In the genomic region with DNA sequence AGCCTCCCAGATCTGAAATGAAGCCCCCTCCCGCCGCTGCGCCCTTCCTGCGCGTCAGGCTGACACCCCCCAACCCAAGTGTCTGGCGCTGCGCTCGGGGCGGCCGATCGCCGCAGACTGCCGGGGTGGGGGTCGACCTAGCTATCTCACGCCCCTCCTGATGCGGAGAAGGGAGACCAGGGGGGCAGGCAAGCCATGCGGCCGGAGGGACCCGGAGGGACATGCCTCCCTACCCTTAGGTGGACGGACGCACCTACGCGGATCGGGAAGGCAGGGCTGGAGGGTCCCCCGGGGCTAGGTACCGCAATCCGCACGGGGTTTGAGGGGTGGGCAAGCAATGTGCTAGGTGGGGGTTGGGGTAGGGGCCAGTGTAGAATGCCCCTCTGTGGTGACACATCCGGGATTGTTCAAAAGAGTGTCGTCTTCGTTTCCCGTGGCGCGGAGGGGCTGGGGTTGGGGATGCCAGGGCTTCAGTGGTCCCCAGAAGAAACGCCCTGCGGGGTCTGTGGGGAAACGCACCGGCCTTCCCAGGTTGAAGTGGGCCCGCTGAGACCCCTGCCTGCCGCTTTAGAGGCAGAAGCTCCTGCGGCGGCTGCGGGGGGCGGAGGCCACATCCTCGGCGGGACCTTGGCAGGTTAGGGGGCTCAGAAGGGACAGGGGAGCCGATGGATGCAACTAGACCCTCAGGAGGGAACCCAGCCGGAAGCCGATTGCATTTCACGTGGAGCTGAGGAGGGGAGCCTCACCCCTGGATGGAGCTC, we compare ENCODE assay signal across 1 cellular context.
TF ChIP-seq lines count a peak whose summit lies in the region.

No MANE protein-coding gene starts in this region.

TF ChIP-seq in SK-N-SH treated with all-trans-retinoic acid at 6 μM for 48 hours, 23 proteins besides CTCF, POLR2A, EP300 and RAD21 (continued from another document):
- no peak for TF ChIP-seq ZC3H10 (CRISPR knock-in tag; IDR thresholded peaks at IDR 0.05)
- no peak for TF ChIP-seq ZFP3 (CRISPR knock-in tag; IDR thresholded peaks at IDR 0.05)
- TF ChIP-seq ARNTL (CRISPR knock-in tag; IDR thresholded peaks at IDR 0.05; ENCODE audit: borderline replicate concordance, low read depth), result no peak
- TF ChIP-seq ESRRG (CRISPR knock-in tag; IDR thresholded peaks at IDR 0.05), result no peak
- TF ChIP-seq, protein P1, sequence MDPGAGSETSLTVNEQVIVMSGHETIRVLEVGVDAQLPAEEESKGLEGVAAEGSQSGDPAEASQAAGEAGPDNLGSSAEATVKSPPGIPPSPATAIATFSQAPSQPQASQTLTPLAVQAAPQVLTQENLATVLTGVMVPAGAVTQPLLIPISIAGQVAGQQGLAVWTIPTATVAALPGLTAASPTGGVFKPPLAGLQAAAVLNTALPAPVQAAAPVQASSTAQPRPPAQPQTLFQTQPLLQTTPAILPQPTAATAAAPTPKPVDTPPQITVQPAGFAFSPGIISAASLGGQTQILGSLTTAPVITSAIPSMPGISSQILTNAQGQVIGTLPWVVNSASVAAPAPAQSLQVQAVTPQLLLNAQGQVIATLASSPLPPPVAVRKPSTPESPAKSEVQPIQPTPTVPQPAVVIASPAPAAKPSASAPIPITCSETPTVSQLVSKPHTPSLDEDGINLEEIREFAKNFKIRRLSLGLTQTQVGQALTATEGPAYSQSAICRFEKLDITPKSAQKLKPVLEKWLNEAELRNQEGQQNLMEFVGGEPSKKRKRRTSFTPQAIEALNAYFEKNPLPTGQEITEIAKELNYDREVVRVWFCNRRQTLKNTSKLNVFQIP (CRISPR knock-in tag; IDR thresholded peaks at IDR 0.05; ENCODE audit: borderline replicate concordance, low read depth), result no peak
- TF ChIP-seq, protein P2, sequence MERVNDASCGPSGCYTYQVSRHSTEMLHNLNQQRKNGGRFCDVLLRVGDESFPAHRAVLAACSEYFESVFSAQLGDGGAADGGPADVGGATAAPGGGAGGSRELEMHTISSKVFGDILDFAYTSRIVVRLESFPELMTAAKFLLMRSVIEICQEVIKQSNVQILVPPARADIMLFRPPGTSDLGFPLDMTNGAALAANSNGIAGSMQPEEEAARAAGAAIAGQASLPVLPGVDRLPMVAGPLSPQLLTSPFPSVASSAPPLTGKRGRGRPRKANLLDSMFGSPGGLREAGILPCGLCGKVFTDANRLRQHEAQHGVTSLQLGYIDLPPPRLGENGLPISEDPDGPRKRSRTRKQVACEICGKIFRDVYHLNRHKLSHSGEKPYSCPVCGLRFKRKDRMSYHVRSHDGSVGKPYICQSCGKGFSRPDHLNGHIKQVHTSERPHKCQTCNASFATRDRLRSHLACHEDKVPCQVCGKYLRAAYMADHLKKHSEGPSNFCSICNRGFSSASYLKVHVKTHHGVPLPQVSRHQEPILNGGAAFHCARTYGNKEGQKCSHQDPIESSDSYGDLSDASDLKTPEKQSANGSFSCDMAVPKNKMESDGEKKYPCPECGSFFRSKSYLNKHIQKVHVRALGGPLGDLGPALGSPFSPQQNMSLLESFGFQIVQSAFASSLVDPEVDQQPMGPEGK (CRISPR knock-in tag; IDR thresholded peaks at IDR 0.05; ENCODE audit: borderline replicate concordance), result no peak
- no peak for TF ChIP-seq CSDC2 (CRISPR knock-in tag; IDR thresholded peaks at IDR 0.05)
TF ChIP-seq in SK-N-SH treated with all-trans-retinoic acid at 6 μM for 48 hours: peak in this region for 0.
